Comparison of ENCODE assay signal across 24 cellular contexts in the genomic region with DNA sequence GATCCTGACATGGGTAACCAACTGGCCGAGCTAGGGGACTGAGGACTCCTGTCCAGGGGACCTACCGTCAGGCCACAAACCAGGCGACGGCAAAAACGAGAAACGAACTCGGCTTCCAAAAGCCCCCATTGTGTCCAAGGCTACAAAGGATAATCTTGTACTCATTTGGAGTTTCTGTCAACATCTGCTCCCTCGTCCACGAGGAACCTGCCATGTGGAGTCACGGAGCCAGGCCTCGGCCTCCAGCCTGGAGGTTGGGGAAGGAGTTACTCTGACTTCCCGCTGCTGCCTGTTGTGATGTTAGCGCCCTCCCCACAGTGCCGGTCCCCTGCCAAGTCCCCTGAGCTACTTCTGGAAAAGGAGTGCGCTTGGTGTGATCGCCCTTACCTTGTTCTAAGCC. TPM values are rescaled to one million over a fixed set of nuclear protein-coding genes. Genes with fewer than 3 reads are reported as not detected.
DNase-seq lines count a peak whose midpoint lies in the region; ATAC-seq and TF ChIP-seq lines count a peak whose summit lies in the region.
"Had no signal": no experiment of that assay in that cellular context is flagged by ENCODE, and none has a peak within 500 bp of the region (broad histone marks: within the 10 kb centered on the region; RNA-seq: fewer than 3 reads in every experiment).

No MANE protein-coding gene starts in this region.

- H3K4me3 ChIP-seq in WERI-Rb-1 (ENCODE audit: low read depth, low read length): no peak overlapping the region
- no peak overlapping the region for H3K4me3 ChIP-seq in aorta (ENCODE audit: low read length in 2 of 2)
- H3K4me3 ChIP-seq: Peyer's patch, SJCRH30 had no signal

- no peaks in the 10 kb centered on the region for H3K27me3 ChIP-seq in WERI-Rb-1 (ENCODE audit: insufficient read depth, low read depth, severe bottlenecking)
- H3K27me3 ChIP-seq in aorta (ENCODE audit: control insufficient read depth in 1 of 2, insufficient read depth in 2 of 2, low read length in 1 of 2): no peaks in the 10 kb centered on the region
- H3K27me3 ChIP-seq: Peyer's patch, SJCRH30 had no signal

- TF ChIP-seq CTCF in WERI-Rb-1 (IDR thresholded peaks at IDR 0.05; ENCODE audit: low read depth, low read length): no peak

- H3K4me1 ChIP-seq in aorta (ENCODE audit: control insufficient read depth in 1 of 2, insufficient read depth in 2 of 2, low read length in 2 of 2): no peaks in the 10 kb centered on the region
- H3K4me1 ChIP-seq: Peyer's patch, SJCRH30 had no signal

- H3K27me3 Mint-ChIP-seq in activated T-cell treated with anti-CD3 and anti-CD28 coated beads, Interleukin-2, amount 50 U/mL, for 24 hours: no peaks in the 10 kb centered on the region
- no peaks in the 10 kb centered on the region for H3K27me3 Mint-ChIP-seq in activated T-cell treated with anti-CD3 and anti-CD28 coated beads, Interleukin-2, amount 50 U/mL, for 4 hours (ENCODE audit: low read depth)

- no peaks in the 10 kb centered on the region for H3K36me3 ChIP-seq in WERI-Rb-1
- no peaks in the 10 kb centered on the region for H3K36me3 ChIP-seq in aorta (ENCODE audit: control insufficient read depth in 1 of 2, insufficient read depth in 2 of 2, low read length in 1 of 2)
- H3K36me3 ChIP-seq: Peyer's patch, SJCRH30 had no signal

- no peaks in the 10 kb centered on the region for H3K4me1 Mint-ChIP-seq in activated T-cell treated with anti-CD3 and anti-CD28 coated beads, Interleukin-2, amount 50 U/mL, for 24 hours (ENCODE audit: low read depth)
- H3K4me1 Mint-ChIP-seq in activated T-cell treated with anti-CD3 and anti-CD28 coated beads, Interleukin-2, amount 50 U/mL, for 4 hours (ENCODE audit: low read depth): no peaks in the 10 kb centered on the region
- H3K4me1 Mint-ChIP-seq: CD8-positive, alpha-beta memory T cell had no signal

- H3K27ac ChIP-seq in WERI-Rb-1 (no peak overlapping the region), aorta (ENCODE audit: low read depth in 1 of 2, low read length in 2 of 2) (no peak overlapping the region)
- H3K27ac ChIP-seq: C4-2B, KMS-11, Peyer's patch, SJCRH30 had no signal

- DNase-seq in activated T-cell treated with anti-CD3 and anti-CD28 coated beads, Interleukin-2, amount 50 U/mL, for 24 hours: peak; percentile 19
- DNase-seq in activated T-cell treated with anti-CD3 and anti-CD28 coated beads, Interleukin-2, amount 50 U/mL, for 4 hours: no peak
- DNase-seq in WERI-Rb-1: peak; percentile 4
- peak; percentile 26 for DNase-seq in posterior vena cava (ENCODE audit: low spot score)
- DNase-seq in aorta: peak; percentile 30 to 43
- no peak for DNase-seq in OCI-M2 (lab: John Stamatoyannopoulos, UW; ENCODE audit: unreplicated experiment)
- DNase-seq in NCI-H187 treated with DMSO at 0.1 percent for 48 hours (lab: John Stamatoyannopoulos, UW): no peak
- DNase-seq: AML-193; Calu3; CD8-positive, alpha-beta memory T cell; GDM1; GOT3; IMR-90; NCI-H1092 treated with DMSO at 0.1 percent for 48 hours; NCI-H1436 treated with DMSO at 0.1 percent for 48 hours; NCI-H2029; NCI-H226; NCI-H774; Peyer's patch; SJCRH30 had no signal

- intact Hi-C loops in posterior vena cava (cut with DNase I) (no loop called here), aorta (cut with DNase I) (no loop called here)

- H3K9me3 Mint-ChIP-seq in activated T-cell treated with anti-CD3 and anti-CD28 coated beads, Interleukin-2, amount 50 U/mL, for 24 hours: no peaks in the 10 kb centered on the region
- no peaks in the 10 kb centered on the region for H3K9me3 Mint-ChIP-seq in activated T-cell treated with anti-CD3 and anti-CD28 coated beads, Interleukin-2, amount 50 U/mL, for 4 hours
- H3K9me3 Mint-ChIP-seq: CD8-positive, alpha-beta memory T cell had no signal

- H3K9me3 ChIP-seq in WERI-Rb-1 (ENCODE audit: severe bottlenecking) (no peaks in the 10 kb centered on the region), aorta (ENCODE audit: control insufficient read depth, low read length) (no peaks in the 10 kb centered on the region)
- H3K9me3 ChIP-seq: Peyer's patch, SJCRH30 had no signal

- H3K36me3 Mint-ChIP-seq in activated T-cell treated with anti-CD3 and anti-CD28 coated beads, Interleukin-2, amount 50 U/mL, for 24 hours (ENCODE audit: low read depth): no peaks in the 10 kb centered on the region
- no peaks in the 10 kb centered on the region for H3K36me3 Mint-ChIP-seq in activated T-cell treated with anti-CD3 and anti-CD28 coated beads, Interleukin-2, amount 50 U/mL, for 4 hours (ENCODE audit: insufficient read depth)

- no peak overlapping the region for H3K4me3 Mint-ChIP-seq in activated T-cell treated with anti-CD3 and anti-CD28 coated beads, Interleukin-2, amount 50 U/mL, for 24 hours
- H3K4me3 Mint-ChIP-seq in activated T-cell treated with anti-CD3 and anti-CD28 coated beads, Interleukin-2, amount 50 U/mL, for 4 hours: no peak overlapping the region
- H3K4me3 Mint-ChIP-seq: CD8-positive, alpha-beta memory T cell had no signal

- no peak for ATAC-seq in activated T-cell treated with anti-CD3 and anti-CD28 coated beads, Interleukin-2, amount 50 U/mL, for 4 hours
- ATAC-seq in aorta (ENCODE audit: low FRiP score): no peak

- no peak overlapping the region for H3K27ac Mint-ChIP-seq in activated T-cell treated with anti-CD3 and anti-CD28 coated beads, Interleukin-2, amount 50 U/mL, for 24 hours

- WGBS in aorta, 2 donors: 94 to 96% methylated on average over 16 of the region's 16 CpGs

RNA-seq across cellular contexts. Expression of a gene that starts 7.3 kb away (rescaled TPM):
- not detected for total RNA-seq in activated T-cell treated with anti-CD3 and anti-CD28 coated beads, Interleukin-2, amount 50 U/mL, for 4 hours
- total RNA-seq in posterior vena cava (not detected), aorta (not detected)
- polyA plus RNA-seq in aorta: not detected
- total RNA-seq: A172; Calu3; CD8-positive, alpha-beta memory T cell; IMR-90; Peyer's patch; SJCRH30 had no signal
- polyA plus RNA-seq: AG04450; CD8-positive, alpha-beta memory T cell; IMR-90 had no signal

RNA-seq across cellular contexts. Expression of a gene that starts 18.6 kb away (rescaled TPM):
- total RNA-seq in activated T-cell treated with anti-CD3 and anti-CD28 coated beads, Interleukin-2, amount 50 U/mL, for 4 hours: not detected
- not detected for total RNA-seq in posterior vena cava
- not detected for total RNA-seq in aorta
- polyA plus RNA-seq in aorta: not detected
- total RNA-seq: A172; Calu3; CD8-positive, alpha-beta memory T cell; IMR-90; Peyer's patch; SJCRH30 had no signal
- polyA plus RNA-seq: AG04450; CD8-positive, alpha-beta memory T cell; IMR-90 had no signal

RNA-seq across cellular contexts. Expression of a gene that starts 25.9 kb away (rescaled TPM):
- not detected for total RNA-seq in activated T-cell treated with anti-CD3 and anti-CD28 coated beads, Interleukin-2, amount 50 U/mL, for 4 hours
- total RNA-seq in posterior vena cava (not detected), aorta (not detected)
- polyA plus RNA-seq in aorta: not detected
- total RNA-seq: A172; Calu3; CD8-positive, alpha-beta memory T cell; IMR-90; Peyer's patch; SJCRH30 had no signal
- polyA plus RNA-seq: AG04450; CD8-positive, alpha-beta memory T cell; IMR-90 had no signal

RNA-seq across cellular contexts. Expression of a gene that starts 40.8 kb away (rescaled TPM):
- total RNA-seq in activated T-cell treated with anti-CD3 and anti-CD28 coated beads, Interleukin-2, amount 50 U/mL, for 4 hours: not detected
- not detected for total RNA-seq in posterior vena cava
- total RNA-seq in aorta: not detected
- not detected for polyA plus RNA-seq in aorta
- total RNA-seq: A172; Calu3; CD8-positive, alpha-beta memory T cell; IMR-90; Peyer's patch; SJCRH30 had no signal
- polyA plus RNA-seq: AG04450; CD8-positive, alpha-beta memory T cell; IMR-90 had no signal

RNA-seq across cellular contexts. Expression of a gene that starts 47.7 kb away (rescaled TPM):
- not detected for total RNA-seq in activated T-cell treated with anti-CD3 and anti-CD28 coated beads, Interleukin-2, amount 50 U/mL, for 4 hours
- total RNA-seq in posterior vena cava (not detected), aorta (not detected)
- not detected for polyA plus RNA-seq in aorta
- total RNA-seq: A172; Calu3; CD8-positive, alpha-beta memory T cell; IMR-90; Peyer's patch; SJCRH30 had no signal
- polyA plus RNA-seq: AG04450; CD8-positive, alpha-beta memory T cell; IMR-90 had no signal

Comparison
In these comparisons a context has a peak if more than half of its experiments do, and no peak if none do; other contexts are left out.
1. DNase-seq: peak in activated T-cell treated with anti-CD3 and anti-CD28 coated beads, Interleukin-2, amount 50 U/mL, for 24 hours (single experiment), WERI-Rb-1 (single experiment), posterior vena cava (single experiment) and aorta (2 of 2); none in activated T-cell treated with anti-CD3 and anti-CD28 coated beads, Interleukin-2, amount 50 U/mL, for 4 hours (single experiment), OCI-M2 (single experiment) and NCI-H187 treated with DMSO at 0.1 percent for 48 hours (single experiment).